25 cellular contexts compared by ENCODE assay signal in the genomic region with DNA sequence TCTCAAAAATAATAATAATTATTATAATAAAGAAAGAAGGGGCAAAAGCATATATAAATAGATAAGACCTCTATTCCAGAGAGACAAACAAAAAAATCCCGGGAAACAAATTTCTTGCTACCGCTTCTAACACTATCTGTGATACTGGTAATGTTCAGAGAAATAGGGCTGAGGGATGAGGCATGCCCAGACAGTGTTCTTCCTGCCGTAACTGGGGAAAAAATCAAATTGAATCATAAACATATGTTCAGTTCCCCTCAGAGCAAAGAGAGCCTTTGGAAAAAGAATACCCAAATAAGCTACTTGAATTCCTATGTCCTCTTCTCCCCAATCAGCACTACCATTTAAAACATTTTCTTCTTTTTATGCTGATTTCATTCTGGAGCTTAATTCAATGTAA.
"Had no signal": no experiment of that assay in that cellular context is flagged by ENCODE, and none has a peak within 500 bp of the region (broad histone marks: within the 10 kb centered on the region; RNA-seq: fewer than 3 reads in every experiment).

No MANE protein-coding gene starts in this region.

- H3K36me3 Mint-ChIP-seq: activated naive CD4-positive, alpha-beta T cell treated with anti-CD3 and anti-CD28 coated beads, Interleukin-2, amount 50 U/mL, for 24 hours had no signal

- H3K27me3 Mint-ChIP-seq: activated naive CD4-positive, alpha-beta T cell treated with anti-CD3 and anti-CD28 coated beads, Interleukin-2, amount 50 U/mL, for 24 hours; central memory CD8-positive, alpha-beta T cell had no signal

- H3K27ac ChIP-seq: breast epithelium, SJCRH30 had no signal

- ATAC-seq: activated CD8-positive, alpha-beta T cell treated with anti-CD3 and anti-CD28 coated beads, Interleukin-2, amount 10 ng/mL, durations not matched to agents 7 days and 5 days; Panc1 had no signal

- H3K4me1 Mint-ChIP-seq: activated naive CD4-positive, alpha-beta T cell treated with anti-CD3 and anti-CD28 coated beads, Interleukin-2, amount 50 U/mL, for 24 hours; central memory CD8-positive, alpha-beta T cell had no signal

- H3K27me3 ChIP-seq: breast epithelium, SJCRH30 had no signal

- H3K9me3 Mint-ChIP-seq: activated naive CD4-positive, alpha-beta T cell treated with anti-CD3 and anti-CD28 coated beads, Interleukin-2, amount 50 U/mL, for 24 hours had no signal

- H3K9ac ChIP-seq: SK-N-SH had no signal

- DNase-seq: activated CD4-positive, alpha-beta T cell treated with anti-CD3 and anti-CD28 coated beads for 48 hours; activated CD4-positive, alpha-beta T cell treated with anti-CD3 and anti-CD28 coated beads, Interleukin-2, amount 50 U/mL, for 4 hours; activated CD4-positive, CD25-positive, alpha-beta regulatory T cell treated with anti-CD3 and anti-CD28 coated beads, Interleukin-2, amount 50 U/mL, for 72 hours; activated CD8-positive, alpha-beta memory T cell treated with anti-CD3 and anti-CD28 coated beads, Interleukin-2, amount 50 U/mL, for 48 hours; activated CD8-positive, alpha-beta T cell treated with anti-CD3 and anti-CD28 coated beads, Interleukin-2, amount 10 ng/mL, durations not matched to agents 7 days and 5 days; activated effector memory CD4-positive, alpha-beta T cell treated with Interleukin-2 at 50 U/mL for 16 hours; activated naive CD4-positive, alpha-beta T cell; activated T-cell treated with anti-CD3 and anti-CD28 coated beads, Interleukin-2, amount 50 U/mL, for 1 hour; aorta; MM.1S; NCI-H1105; NCI-H1436 treated with DMSO at 0.1 percent for 48 hours; NCI-H1930; NCI-H2107; NCI-H510A treated with DMSO at 0.1 percent for 48 hours; NK-92 treated with Interleukin-12 subunit alpha and Interleukin-12 subunit beta, amount 100 ng/mL, for 24 hours; OCI-M1; Right ventricle myocardium superior; RPMI8226; SJCRH30; SK-N-SH had no signal

- H3K9me3 ChIP-seq: SJCRH30, SK-N-SH had no signal

- H3K4me1 ChIP-seq: breast epithelium, SJCRH30 had no signal

- H3K27ac Mint-ChIP-seq: activated CD8-positive, alpha-beta T cell treated with anti-CD3 and anti-CD28 coated beads, Interleukin-2, amount 10 ng/mL, durations not matched to agents 7 days and 5 days; activated naive CD4-positive, alpha-beta T cell treated with anti-CD3 and anti-CD28 coated beads, Interleukin-2, amount 50 U/mL, for 24 hours had no signal

- H3K4me3 ChIP-seq: breast epithelium, SJCRH30 had no signal

- H3K4me2 ChIP-seq: SK-N-SH had no signal

- H3K36me3 ChIP-seq: breast epithelium, SJCRH30 had no signal

- H3K4me3 Mint-ChIP-seq: activated CD8-positive, alpha-beta T cell treated with anti-CD3 and anti-CD28 coated beads, Interleukin-2, amount 10 ng/mL, durations not matched to agents 7 days and 5 days; activated naive CD4-positive, alpha-beta T cell treated with anti-CD3 and anti-CD28 coated beads, Interleukin-2, amount 50 U/mL, for 24 hours; central memory CD8-positive, alpha-beta T cell had no signal
